1 cellular context compared by ENCODE assay signal in genomic region chr12:52708010-52708409, GRCh38.
TF ChIP-seq lines count a peak whose summit lies in the region.

No MANE protein-coding gene starts in this region.

TF ChIP-seq in H1, 55 proteins besides CTCF, POLR2A, EP300 and RAD21:
- TF ChIP-seq CBX8 (IDR thresholded peaks at IDR 0.05; ENCODE audit: borderline replicate concordance, low read depth, low read length) (no peak), SIN3A (conservative IDR thresholded peaks at IDR 0.05 in 1 of 2, IDR thresholded peaks at IDR 0.05 in 1 of 2; ENCODE audit: low read depth in 1 of 2, low read length in 2 of 2) (peak; percentile 64 to 72; a peak in 1 of 4 replicates)
